In the genomic region with DNA sequence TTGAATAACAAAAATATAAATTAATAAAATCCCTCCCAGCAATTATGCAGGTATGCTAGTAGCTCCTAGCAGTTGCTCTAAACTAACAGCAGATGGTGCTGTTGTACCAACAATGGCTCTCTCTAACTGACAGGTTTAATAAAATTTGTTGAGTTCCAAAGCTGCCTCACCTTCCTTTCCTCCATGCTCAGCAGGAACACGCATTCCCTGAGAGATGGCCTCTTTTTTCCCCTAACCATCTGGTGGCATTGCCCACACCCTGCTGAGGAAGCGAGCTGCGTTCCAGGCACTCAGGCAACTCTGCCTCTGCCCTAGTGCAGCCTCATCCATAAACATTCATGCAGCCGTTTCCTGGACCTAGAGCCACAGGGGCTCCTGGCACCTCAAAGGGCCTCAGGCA, we compare ENCODE assay signal across 8 cellular contexts.
A peak's percentile ranks its signal among the peaks of the same experiment; 100 is the strongest.
DNase-seq lines count a peak whose midpoint lies in the region; ATAC-seq and TF ChIP-seq lines count a peak whose summit lies in the region.

No MANE protein-coding gene starts in this region.

- H3K36me3 ChIP-seq in cardiac muscle cell, result no peaks in the 10 kb centered on the region
- H3K36me3 ChIP-seq in psoas muscle (ENCODE audit: insufficient read depth in 1 of 2, low read depth in 1 of 2), result no peaks in the 10 kb centered on the region

- H3K27me3 ChIP-seq in cardiac muscle cell (no peaks in the 10 kb centered on the region), psoas muscle (ENCODE audit: insufficient read depth in 3 of 3, low read length in 2 of 3) (no peaks in the 10 kb centered on the region)

- peak; percentile 13 for DNase-seq in stimulated activated CD4-positive, alpha-beta T cell treated with anti-CD3 and anti-CD28 coated beads, Interleukin-4, amount 100 ng/mL, for 24 hours
- no peak for DNase-seq in stimulated activated CD4-positive, alpha-beta T cell treated with anti-CD3 and anti-CD28 coated beads, Interleukin-1b, Interleukin-23, amount 100 ng/mL, for 48 hours
- DNase-seq in NCI-H345 treated with DMSO at 0.1 percent for 48 hours (lab: John Stamatoyannopoulos, UW; ENCODE audit: unreplicated experiment) (peak; percentile 56), cardiac muscle cell (ENCODE audit: low read depth in 1 of 2, low spot score in 1 of 2) (peak; percentile 76 to 77), psoas muscle (no peak), posterior vena cava (ENCODE audit: low spot score) (no peak)
- DNase-seq in activated T-cell treated with anti-CD3 and anti-CD28 coated beads, Interleukin-2, amount 50 U/mL, for 48 hours, result peak; percentile 35 to 37

- TF ChIP-seq CTCF in cardiac muscle cell (IDR thresholded peaks at IDR 0.05; ENCODE audit: low read depth, low read length) (peak; percentile 80), psoas muscle (IDR thresholded peaks at IDR 0.05) (peak; percentile 95)

- intact Hi-C loops in psoas muscle (cut with DNase I), result loop anchor here (1.0 to 10.0 kb wide), 5 partner anchors 38 to 195 kb away; no protein-coding TSS in a partner anchor
- intact Hi-C loops in posterior vena cava (cut with DNase I), result loop anchor here (1.0 to 10.0 kb wide), 5 partner anchors 113 to 505 kb away; partner anchors contain the start of gene NME5 (in 1 of the 2)

- H3K27ac ChIP-seq in cardiac muscle cell (peak overlapping the region; percentile 76), psoas muscle (no peak overlapping the region)

- peaks cover 20% of the 10 kb centered on the region for H3K4me1 ChIP-seq in cardiac muscle cell (ENCODE audit: low read depth)
- no peaks in the 10 kb centered on the region for H3K4me1 ChIP-seq in psoas muscle

- 21 to 28% (median 22%) methylated on average over 4 of the region's 4 CpGs for WGBS in psoas muscle, 3 donors

- ATAC-seq in HG02759 (IDR thresholded peaks at IDR 0.05; ENCODE audit: unreplicated experiment), result peak; percentile 69
- ATAC-seq in psoas muscle, result peak; percentile 65 to 88 (median 78)

- H3K4me3 ChIP-seq in cardiac muscle cell, result no peak overlapping the region
- no peak overlapping the region for H3K4me3 ChIP-seq in psoas muscle

- H3K9me3 ChIP-seq in cardiac muscle cell (ENCODE audit: low read depth), result no peaks in the 10 kb centered on the region
- peaks cover 5% of the 10 kb centered on the region for H3K9me3 ChIP-seq in psoas muscle

Comparison
In these comparisons a context has a peak if more than half of its experiments do, and no peak if none do; other contexts are left out.
1. DNase-seq: peak in stimulated activated CD4-positive, alpha-beta T cell treated with anti-CD3 and anti-CD28 coated beads, Interleukin-4, amount 100 ng/mL, for 24 hours (single experiment), NCI-H345 treated with DMSO at 0.1 percent for 48 hours (single experiment), activated T-cell treated with anti-CD3 and anti-CD28 coated beads, Interleukin-2, amount 50 U/mL, for 48 hours (2 of 2) and cardiac muscle cell (2 of 2); none in stimulated activated CD4-positive, alpha-beta T cell treated with anti-CD3 and anti-CD28 coated beads, Interleukin-1b, Interleukin-23, amount 100 ng/mL, for 48 hours (single experiment), psoas muscle (0 of 2) and posterior vena cava (single experiment).